In the genomic region with DNA sequence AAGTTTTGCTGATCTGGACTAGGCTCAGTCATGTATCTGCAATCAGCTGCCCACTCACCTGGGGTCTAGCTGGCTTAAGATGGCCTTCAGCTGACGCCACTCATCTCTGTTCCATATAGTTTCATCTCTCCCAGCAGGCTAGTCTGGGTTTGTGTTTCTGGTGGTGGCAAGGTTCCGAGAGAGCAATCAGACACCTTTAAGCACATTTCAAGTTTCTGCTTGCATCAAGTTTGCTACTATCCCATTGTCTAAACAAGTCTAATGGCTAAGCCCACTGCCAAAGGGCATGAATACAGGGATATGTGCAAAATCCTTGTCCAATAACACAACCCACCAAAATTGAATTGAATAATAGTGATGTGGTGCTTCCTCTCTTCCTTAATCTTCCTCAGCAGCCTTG, we compare ENCODE assay signal across 32 cellular contexts.
"Had no signal": no experiment of that assay in that cellular context is flagged by ENCODE, and none has a peak within 500 bp of the region (broad histone marks: within the 10 kb centered on the region; RNA-seq: fewer than 3 reads in every experiment).

No MANE protein-coding gene starts in this region.

- H3K9me3 Mint-ChIP-seq: activated CD4-positive, alpha-beta T cell treated with anti-CD3 and anti-CD28 coated beads, Interleukin-2, amount 10 ng/mL, durations not matched to agents 7 days and 5 days; activated naive CD4-positive, alpha-beta T cell treated with anti-CD3 and anti-CD28 coated beads, Interleukin-2, amount 10 ng/mL, durations not matched to agents 7 days and 5 days; activated naive CD8-positive, alpha-beta T cell treated with anti-CD3 and anti-CD28 coated beads, Interleukin-2, amount 50 U/mL, for 24 hours; activated T-cell treated with anti-CD3 and anti-CD28 coated beads, Interleukin-2, amount 50 U/mL, for 24 hours; brain; central memory CD8-positive, alpha-beta T cell; IgD-negative memory B cell; T-cell had no signal

- H3K9ac ChIP-seq: SK-N-SH had no signal

- DNase-seq: activated CD4-positive, alpha-beta T cell treated with anti-CD3 and anti-CD28 coated beads for 36 hours; activated CD4-positive, alpha-beta T cell treated with anti-CD3 and anti-CD28 coated beads, Interleukin-2, amount 10 ng/mL, durations not matched to agents 7 days and 5 days; activated CD4-positive, alpha-beta T cell treated with anti-CD3 and anti-CD28 coated beads, Interleukin-2, amount 50 U/mL, for 48 hours; activated CD8-positive, alpha-beta T cell treated with anti-CD3 and anti-CD28 coated beads, Interleukin-2, amount 10 ng/mL, durations not matched to agents 7 days and 5 days; activated effector memory CD4-positive, alpha-beta T cell treated with Interleukin-2 at 50 U/mL for 16 hours; activated naive CD4-positive, alpha-beta T cell treated with anti-CD3 and anti-CD28 coated beads, Interleukin-2, amount 10 ng/mL, durations not matched to agents 7 days and 5 days; activated naive CD8-positive, alpha-beta T cell treated with anti-CD3 and anti-CD28 coated beads, Interleukin-2, amount 50 U/mL, for 24 hours; activated T-cell treated with anti-CD3 and anti-CD28 coated beads, Interleukin-2, amount 50 U/mL, for 24 hours; anterior cingulate cortex; Karpas-422; KBM-7; MM.1S; MV-4-11; NCI-H1092; NCI-H1436 treated with DMSO at 0.1 percent for 48 hours; NCI-H1694 treated with DMSO at 0.1 percent for 48 hours; NCI-H2029; NCI-H345; NCI-H524 treated with DMSO at 0.1 percent for 48 hours; SHP77 treated with DMSO at 0.1 percent for 48 hours; SK-N-SH; T-cell; T-helper 17 cell; T-helper 9 cell; WERI-Rb-1 had no signal

- H3K4me1 ChIP-seq: SJSA1 had no signal

- H3K36me3 Mint-ChIP-seq: activated naive CD4-positive, alpha-beta T cell treated with anti-CD3 and anti-CD28 coated beads, Interleukin-2, amount 10 ng/mL, durations not matched to agents 7 days and 5 days; activated naive CD8-positive, alpha-beta T cell; brain; IgD-negative memory B cell; T-cell had no signal

- H3K27ac Mint-ChIP-seq: activated CD4-positive, alpha-beta T cell treated with anti-CD3 and anti-CD28 coated beads for 36 hours; activated CD4-positive, alpha-beta T cell treated with anti-CD3 and anti-CD28 coated beads, Interleukin-2, amount 10 ng/mL, durations not matched to agents 7 days and 5 days; activated CD8-positive, alpha-beta T cell treated with anti-CD3 and anti-CD28 coated beads, Interleukin-2, amount 10 ng/mL, durations not matched to agents 7 days and 5 days; activated naive CD4-positive, alpha-beta T cell treated with anti-CD3 and anti-CD28 coated beads, Interleukin-2, amount 10 ng/mL, durations not matched to agents 7 days and 5 days; activated naive CD8-positive, alpha-beta T cell; activated naive CD8-positive, alpha-beta T cell treated with anti-CD3 and anti-CD28 coated beads, Interleukin-2, amount 50 U/mL, for 24 hours; activated T-cell treated with anti-CD3 and anti-CD28 coated beads, Interleukin-2, amount 50 U/mL, for 24 hours; brain; IgD-negative memory B cell; T-cell; T-helper 17 cell had no signal

- H3K4me1 Mint-ChIP-seq: activated CD4-positive, alpha-beta T cell treated with anti-CD3 and anti-CD28 coated beads for 36 hours; activated CD4-positive, alpha-beta T cell treated with anti-CD3 and anti-CD28 coated beads, Interleukin-2, amount 10 ng/mL, durations not matched to agents 7 days and 5 days; activated naive CD4-positive, alpha-beta T cell treated with anti-CD3 and anti-CD28 coated beads, Interleukin-2, amount 10 ng/mL, durations not matched to agents 7 days and 5 days; activated naive CD8-positive, alpha-beta T cell treated with anti-CD3 and anti-CD28 coated beads, Interleukin-2, amount 50 U/mL, for 24 hours; brain; central memory CD8-positive, alpha-beta T cell; IgD-negative memory B cell; T-cell had no signal

- H3K27me3 ChIP-seq: cardiac muscle cell, SJSA1 had no signal

- H3K4me2 ChIP-seq: SK-N-SH had no signal

- H3K9me3 ChIP-seq: SJSA1, SK-N-SH had no signal

- H3K27me3 Mint-ChIP-seq: activated T-cell treated with anti-CD3 and anti-CD28 coated beads, Interleukin-2, amount 50 U/mL, for 24 hours; central memory CD8-positive, alpha-beta T cell; T-helper 17 cell had no signal

- H3K36me3 ChIP-seq: cardiac muscle cell, SJSA1, WERI-Rb-1 had no signal

- ATAC-seq: activated CD4-positive, alpha-beta T cell treated with anti-CD3 and anti-CD28 coated beads for 36 hours; activated CD8-positive, alpha-beta T cell treated with anti-CD3 and anti-CD28 coated beads, Interleukin-2, amount 10 ng/mL, durations not matched to agents 7 days and 5 days; activated naive CD8-positive, alpha-beta T cell treated with anti-CD3 and anti-CD28 coated beads, Interleukin-2, amount 50 U/mL, for 24 hours; Panc1; T-cell; T-helper 17 cell had no signal

- H3K27ac ChIP-seq: cardiac muscle cell, SJSA1, WERI-Rb-1 had no signal

- H3K4me3 Mint-ChIP-seq: activated CD4-positive, alpha-beta T cell treated with anti-CD3 and anti-CD28 coated beads for 36 hours; activated CD4-positive, alpha-beta T cell treated with anti-CD3 and anti-CD28 coated beads, Interleukin-2, amount 10 ng/mL, durations not matched to agents 7 days and 5 days; activated CD8-positive, alpha-beta T cell treated with anti-CD3 and anti-CD28 coated beads, Interleukin-2, amount 10 ng/mL, durations not matched to agents 7 days and 5 days; activated naive CD4-positive, alpha-beta T cell treated with anti-CD3 and anti-CD28 coated beads, Interleukin-2, amount 10 ng/mL, durations not matched to agents 7 days and 5 days; activated naive CD8-positive, alpha-beta T cell; activated naive CD8-positive, alpha-beta T cell treated with anti-CD3 and anti-CD28 coated beads, Interleukin-2, amount 50 U/mL, for 24 hours; activated T-cell treated with anti-CD3 and anti-CD28 coated beads, Interleukin-2, amount 50 U/mL, for 24 hours; brain; central memory CD8-positive, alpha-beta T cell; IgD-negative memory B cell; T-cell; T-helper 17 cell had no signal

- H3K4me3 ChIP-seq: cardiac muscle cell, SJSA1 had no signal
